ENCODE assay signal across 8 cellular contexts in the genomic region with DNA sequence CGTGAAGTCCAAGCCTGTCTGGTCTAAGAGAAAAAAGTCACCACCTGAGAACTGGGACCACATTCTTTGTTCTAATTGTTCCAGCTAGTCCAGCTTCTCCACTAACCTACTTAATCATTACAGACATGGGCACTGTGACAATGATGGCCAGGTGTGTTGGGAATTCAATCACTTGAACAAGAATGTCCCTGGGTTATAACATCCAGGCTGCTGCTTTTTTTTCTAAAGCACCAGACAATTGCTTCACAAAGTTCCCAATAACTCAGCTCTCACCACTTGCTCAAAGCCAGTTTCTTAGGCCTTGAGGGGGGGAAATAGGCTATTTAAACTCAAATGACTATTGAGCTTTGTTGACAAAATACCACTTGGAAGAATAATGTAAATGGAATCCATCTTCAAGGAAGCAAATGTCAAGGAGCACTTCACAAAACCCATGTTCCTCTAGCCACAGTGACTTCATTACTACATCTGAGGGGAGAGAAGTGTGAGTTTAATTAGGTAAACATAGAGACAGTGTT.
DNase-seq lines count a peak whose midpoint lies in the region; ATAC-seq lines count a peak whose summit lies in the region.

No MANE protein-coding gene starts in this region.

- 63% methylated on average over 1 of the region's 1 CpG for whole genome bisulfite sequencing in mesenchymal stem cell

- H2BK5ac ChIP-seq in mesenchymal stem cell (ENCODE audit: low read depth, low read length, poor library complexity, severe bottlenecking) = peak overlapping the region; percentile 94

- no peak overlapping the region for H3K23ac ChIP-seq in mesenchymal stem cell (ENCODE audit: low read length in 2 of 2)

- H2BK12ac ChIP-seq in mesenchymal stem cell (ENCODE audit: low read length in 2 of 2) = no peak overlapping the region

- peak overlapping the region; percentile 90 for H2AK5ac ChIP-seq in mesenchymal stem cell (ENCODE audit: low read length, severe bottlenecking)

- no peak overlapping the region for H3K14ac ChIP-seq in mesenchymal stem cell (ENCODE audit: low read length in 2 of 2)

- no peak overlapping the region for H3K9ac ChIP-seq in mesenchymal stem cell (ENCODE audit: low read length)

- H3K36me3 ChIP-seq in mesenchymal stem cell (ENCODE audit: control insufficient read depth in 1 of 2, insufficient read depth in 2 of 2, low read depth in 1 of 2, low read length in 2 of 2) = no peaks in the 10 kb centered on the region

- H3K27me3 ChIP-seq in mesenchymal stem cell (ENCODE audit: control insufficient read depth in 1 of 2, insufficient read depth in 1 of 2, low read length in 2 of 2) = no peaks in the 10 kb centered on the region

- H3K27ac ChIP-seq in mesenchymal stem cell (ENCODE audit: low read length, poor library complexity, severe bottlenecking) = peak overlapping the region; percentile 99

- DNase-seq in CD1c-positive myeloid dendritic cell (ENCODE audit: extremely low spot score) (peak; percentile 2), HT1080 (ENCODE audit: low read depth) (peak; percentile 41), amniotic epithelial cell (ENCODE audit: low read depth) (peak; percentile 26), mesenchymal stem cell (peak; percentile 88), G401 (ENCODE audit: low spot score) (no peak)

- peaks cover 10% of the 10 kb centered on the region for H3K79me1 ChIP-seq in mesenchymal stem cell (replicated peaks; ENCODE audit: low read length, poor library complexity, severe bottlenecking)

- peaks cover 15% of the 10 kb centered on the region for H3K4me1 ChIP-seq in mesenchymal stem cell (ENCODE audit: control insufficient read depth, insufficient read depth, low read depth, low read length)

- no peak overlapping the region for H3K4me2 ChIP-seq in mesenchymal stem cell (ENCODE audit: low read length, poor library complexity, severe bottlenecking)

- no peak overlapping the region for H4K8ac ChIP-seq in mesenchymal stem cell (ENCODE audit: low read length)

- no peak overlapping the region for H2BK15ac ChIP-seq in mesenchymal stem cell (ENCODE audit: low read depth, poor library complexity, severe bottlenecking)

- H3K9me3 ChIP-seq in mesenchymal stem cell (ENCODE audit: control insufficient read depth, low read length) = no peaks in the 10 kb centered on the region

- peak overlapping the region in 1 of 2 experiments; percentile 68 for H3K18ac ChIP-seq in mesenchymal stem cell (ENCODE audit: low read depth in 1 of 2, low read length in 2 of 2)

- no peak for ATAC-seq in GM21390 (IDR thresholded peaks at IDR 0.05; ENCODE audit: unreplicated experiment)
- no peak for ATAC-seq in HG02970 (IDR thresholded peaks at IDR 0.05; ENCODE audit: low FRiP score, unreplicated experiment)
- ATAC-seq in GM21526 (IDR thresholded peaks at IDR 0.05; ENCODE audit: low FRiP score, unreplicated experiment) = no peak

- no peak overlapping the region for H2BK120ac ChIP-seq in mesenchymal stem cell (ENCODE audit: low read depth, low read length)

- H3K4me3 ChIP-seq in mesenchymal stem cell (ENCODE audit: insufficient read depth in 1 of 2, low read depth in 1 of 2, low read length in 2 of 2) = no peak overlapping the region

- no peak overlapping the region for H2AFZ ChIP-seq in mesenchymal stem cell (ENCODE audit: low read depth, low read length)

- in situ Hi-C loops in G401 (cut with HindIII; ENCODE audit: low sequenced_read_pairs) = no loop called here

- no peak overlapping the region for H4K91ac ChIP-seq in mesenchymal stem cell (ENCODE audit: low read length)

- H3K4ac ChIP-seq in mesenchymal stem cell (ENCODE audit: low read depth in 1 of 2, low read length in 2 of 2) = peak overlapping the region in 1 of 2 experiments; percentile 62
